Comparison of ENCODE assay signal across 1 cellular context in the genomic region with DNA sequence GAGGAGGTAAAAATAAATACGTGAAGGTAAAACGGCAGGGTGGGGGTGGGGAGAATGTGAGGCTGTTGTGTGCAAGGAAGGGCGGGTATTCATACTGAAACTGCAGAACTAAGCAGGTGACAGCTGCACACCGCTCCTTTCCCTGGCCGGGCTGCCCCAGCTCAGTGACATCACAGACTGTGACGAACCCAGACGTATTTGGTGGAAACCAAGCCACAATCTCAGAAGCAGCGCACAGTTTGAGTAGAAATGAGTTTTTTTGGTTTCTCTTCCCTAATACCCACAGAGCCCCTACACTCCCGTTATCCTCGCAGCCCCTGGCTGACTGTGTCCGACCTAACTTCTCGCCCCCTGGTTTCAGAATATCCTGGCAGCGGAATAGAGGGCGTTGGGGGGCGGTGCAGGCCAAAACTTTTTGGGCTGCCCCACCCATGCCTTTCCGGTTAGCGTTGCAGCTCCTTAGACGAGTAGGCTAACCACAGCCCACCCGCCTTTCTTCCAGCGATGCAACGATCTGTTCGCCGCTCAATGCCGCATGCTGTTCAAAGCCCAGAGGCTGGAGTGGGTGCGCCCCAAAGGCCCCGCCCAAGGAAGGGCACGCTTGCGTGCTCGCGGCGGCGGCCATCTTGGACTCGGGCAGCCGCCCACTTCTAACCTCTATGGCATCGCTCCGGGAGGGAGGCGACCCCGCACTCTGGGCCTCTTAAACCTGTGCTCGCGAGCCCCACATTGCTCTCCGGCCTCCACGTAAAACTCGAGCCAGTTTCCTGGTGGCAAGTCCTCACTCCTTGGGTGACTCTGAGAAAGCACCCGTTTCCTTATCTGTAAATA.
A peak's percentile ranks its signal among the peaks of the same experiment; 100 is the strongest.
TF ChIP-seq lines count a peak whose summit lies in the region.

No MANE protein-coding gene starts in this region.

TF ChIP-seq in GM12878, 131 proteins besides CTCF, POLR2A, EP300 and RAD21 (continued from another document):
- TF ChIP-seq IKZF1 (conservative IDR thresholded peaks at IDR 0.05): peak; percentile 92
- TF ChIP-seq, protein P1, sequence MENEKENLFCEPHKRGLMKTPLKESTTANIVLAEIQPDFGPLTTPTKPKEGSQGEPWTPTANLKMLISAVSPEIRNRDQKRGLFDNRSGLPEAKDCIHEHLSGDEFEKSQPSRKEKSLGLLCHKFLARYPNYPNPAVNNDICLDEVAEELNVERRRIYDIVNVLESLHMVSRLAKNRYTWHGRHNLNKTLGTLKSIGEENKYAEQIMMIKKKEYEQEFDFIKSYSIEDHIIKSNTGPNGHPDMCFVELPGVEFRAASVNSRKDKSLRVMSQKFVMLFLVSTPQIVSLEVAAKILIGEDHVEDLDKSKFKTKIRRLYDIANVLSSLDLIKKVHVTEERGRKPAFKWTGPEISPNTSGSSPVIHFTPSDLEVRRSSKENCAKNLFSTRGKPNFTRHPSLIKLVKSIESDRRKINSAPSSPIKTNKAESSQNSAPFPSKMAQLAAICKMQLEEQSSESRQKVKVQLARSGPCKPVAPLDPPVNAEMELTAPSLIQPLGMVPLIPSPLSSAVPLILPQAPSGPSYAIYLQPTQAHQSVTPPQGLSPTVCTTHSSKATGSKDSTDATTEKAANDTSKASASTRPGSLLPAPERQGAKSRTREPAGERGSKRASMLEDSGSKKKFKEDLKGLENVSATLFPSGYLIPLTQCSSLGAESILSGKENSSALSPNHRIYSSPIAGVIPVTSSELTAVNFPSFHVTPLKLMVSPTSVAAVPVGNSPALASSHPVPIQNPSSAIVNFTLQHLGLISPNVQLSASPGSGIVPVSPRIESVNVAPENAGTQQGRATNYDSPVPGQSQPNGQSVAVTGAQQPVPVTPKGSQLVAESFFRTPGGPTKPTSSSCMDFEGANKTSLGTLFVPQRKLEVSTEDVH (IDR thresholded peaks at IDR 0.05; ENCODE audit: low read depth, partially characterized antibody): no peak
- TF ChIP-seq, protein P2, sequence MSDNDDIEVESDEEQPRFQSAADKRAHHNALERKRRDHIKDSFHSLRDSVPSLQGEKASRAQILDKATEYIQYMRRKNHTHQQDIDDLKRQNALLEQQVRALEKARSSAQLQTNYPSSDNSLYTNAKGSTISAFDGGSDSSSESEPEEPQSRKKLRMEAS (IDR thresholded peaks at IDR 0.05; ENCODE audit: low read depth, low read length): no peak
- TF ChIP-seq HDAC2 (IDR thresholded peaks at IDR 0.05): no peak
- TF ChIP-seq CBFB (IDR thresholded peaks at IDR 0.05; ENCODE audit: low read depth): peak; percentile 83
- peak; percentile 84 for TF ChIP-seq BCL11A (IDR thresholded peaks at IDR 0.05; ENCODE audit: low read depth, low read length)
- peak; percentile 73 for TF ChIP-seq GABPA (IDR thresholded peaks at IDR 0.05; ENCODE audit: low read depth)
- TF ChIP-seq BHLHE40 (IDR thresholded peaks at IDR 0.05; ENCODE audit: borderline replicate concordance in 1 of 2, low read depth in 2 of 2, low read length in 1 of 2): peak; percentile 91 to 92
- TF ChIP-seq KDM1A (IDR thresholded peaks at IDR 0.05; ENCODE audit: borderline replicate concordance): no peak
- TF ChIP-seq FOS (IDR thresholded peaks at IDR 0.05; ENCODE audit: borderline replicate concordance, extremely low read depth, insufficient read length): no peak
- TF ChIP-seq, protein P3, sequence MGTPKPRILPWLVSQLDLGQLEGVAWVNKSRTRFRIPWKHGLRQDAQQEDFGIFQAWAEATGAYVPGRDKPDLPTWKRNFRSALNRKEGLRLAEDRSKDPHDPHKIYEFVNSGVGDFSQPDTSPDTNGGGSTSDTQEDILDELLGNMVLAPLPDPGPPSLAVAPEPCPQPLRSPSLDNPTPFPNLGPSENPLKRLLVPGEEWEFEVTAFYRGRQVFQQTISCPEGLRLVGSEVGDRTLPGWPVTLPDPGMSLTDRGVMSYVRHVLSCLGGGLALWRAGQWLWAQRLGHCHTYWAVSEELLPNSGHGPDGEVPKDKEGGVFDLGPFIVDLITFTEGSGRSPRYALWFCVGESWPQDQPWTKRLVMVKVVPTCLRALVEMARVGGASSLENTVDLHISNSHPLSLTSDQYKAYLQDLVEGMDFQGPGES (IDR thresholded peaks at IDR 0.05): no peak
- TF ChIP-seq POLR2AphosphoS2 (IDR thresholded peaks at IDR 0.05; ENCODE audit: low read depth, low read length): peak; percentile 89
- TF ChIP-seq, protein P4, sequence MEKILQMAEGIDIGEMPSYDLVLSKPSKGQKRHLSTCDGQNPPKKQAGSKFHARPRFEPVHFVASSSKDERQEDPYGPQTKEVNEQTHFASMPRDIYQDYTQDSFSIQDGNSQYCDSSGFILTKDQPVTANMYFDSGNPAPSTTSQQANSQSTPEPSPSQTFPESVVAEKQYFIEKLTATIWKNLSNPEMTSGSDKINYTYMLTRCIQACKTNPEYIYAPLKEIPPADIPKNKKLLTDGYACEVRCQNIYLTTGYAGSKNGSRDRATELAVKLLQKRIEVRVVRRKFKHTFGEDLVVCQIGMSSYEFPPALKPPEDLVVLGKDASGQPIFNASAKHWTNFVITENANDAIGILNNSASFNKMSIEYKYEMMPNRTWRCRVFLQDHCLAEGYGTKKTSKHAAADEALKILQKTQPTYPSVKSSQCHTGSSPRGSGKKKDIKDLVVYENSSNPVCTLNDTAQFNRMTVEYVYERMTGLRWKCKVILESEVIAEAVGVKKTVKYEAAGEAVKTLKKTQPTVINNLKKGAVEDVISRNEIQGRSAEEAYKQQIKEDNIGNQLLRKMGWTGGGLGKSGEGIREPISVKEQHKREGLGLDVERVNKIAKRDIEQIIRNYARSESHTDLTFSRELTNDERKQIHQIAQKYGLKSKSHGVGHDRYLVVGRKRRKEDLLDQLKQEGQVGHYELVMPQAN (conservative IDR thresholded peaks at IDR 0.05): peak; percentile 86
- TF ChIP-seq, protein P5, sequence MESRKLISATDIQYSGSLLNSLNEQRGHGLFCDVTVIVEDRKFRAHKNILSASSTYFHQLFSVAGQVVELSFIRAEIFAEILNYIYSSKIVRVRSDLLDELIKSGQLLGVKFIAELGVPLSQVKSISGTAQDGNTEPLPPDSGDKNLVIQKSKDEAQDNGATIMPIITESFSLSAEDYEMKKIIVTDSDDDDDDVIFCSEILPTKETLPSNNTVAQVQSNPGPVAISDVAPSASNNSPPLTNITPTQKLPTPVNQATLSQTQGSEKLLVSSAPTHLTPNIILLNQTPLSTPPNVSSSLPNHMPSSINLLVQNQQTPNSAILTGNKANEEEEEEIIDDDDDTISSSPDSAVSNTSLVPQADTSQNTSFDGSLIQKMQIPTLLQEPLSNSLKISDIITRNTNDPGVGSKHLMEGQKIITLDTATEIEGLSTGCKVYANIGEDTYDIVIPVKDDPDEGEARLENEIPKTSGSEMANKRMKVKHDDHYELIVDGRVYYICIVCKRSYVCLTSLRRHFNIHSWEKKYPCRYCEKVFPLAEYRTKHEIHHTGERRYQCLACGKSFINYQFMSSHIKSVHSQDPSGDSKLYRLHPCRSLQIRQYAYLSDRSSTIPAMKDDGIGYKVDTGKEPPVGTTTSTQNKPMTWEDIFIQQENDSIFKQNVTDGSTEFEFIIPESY (IDR thresholded peaks at IDR 0.05): no peak
- peak; percentile 94 for TF ChIP-seq PAX5 (IDR thresholded peaks at IDR 0.05; ENCODE audit: borderline replicate concordance, low read depth, low read length)
- peak; percentile 82 for TF ChIP-seq SP1 (IDR thresholded peaks at IDR 0.05; ENCODE audit: low read depth, low read length)
- peak; percentile 99 for TF ChIP-seq CREB1 (IDR thresholded peaks at IDR 0.05; ENCODE audit: low read depth)
- peak; percentile 55; the same call in 1 of the 2 replicates for TF ChIP-seq ZNF207 (IDR thresholded peaks at IDR 0.05; ENCODE audit: borderline replicate concordance)
- TF ChIP-seq, protein P6, sequence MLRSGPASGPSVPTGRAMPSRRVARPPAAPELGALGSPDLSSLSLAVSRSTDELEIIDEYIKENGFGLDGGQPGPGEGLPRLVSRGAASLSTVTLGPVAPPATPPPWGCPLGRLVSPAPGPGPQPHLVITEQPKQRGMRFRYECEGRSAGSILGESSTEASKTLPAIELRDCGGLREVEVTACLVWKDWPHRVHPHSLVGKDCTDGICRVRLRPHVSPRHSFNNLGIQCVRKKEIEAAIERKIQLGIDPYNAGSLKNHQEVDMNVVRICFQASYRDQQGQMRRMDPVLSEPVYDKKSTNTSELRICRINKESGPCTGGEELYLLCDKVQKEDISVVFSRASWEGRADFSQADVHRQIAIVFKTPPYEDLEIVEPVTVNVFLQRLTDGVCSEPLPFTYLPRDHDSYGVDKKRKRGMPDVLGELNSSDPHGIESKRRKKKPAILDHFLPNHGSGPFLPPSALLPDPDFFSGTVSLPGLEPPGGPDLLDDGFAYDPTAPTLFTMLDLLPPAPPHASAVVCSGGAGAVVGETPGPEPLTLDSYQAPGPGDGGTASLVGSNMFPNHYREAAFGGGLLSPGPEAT (IDR thresholded peaks at IDR 0.05; ENCODE audit: low read depth): peak; percentile 90
- TF ChIP-seq SIX5 (IDR thresholded peaks at IDR 0.05; ENCODE audit: low read depth, low read length, severe bottlenecking): peak; percentile 57
- TF ChIP-seq POU2F2 (IDR thresholded peaks at IDR 0.05; ENCODE audit: borderline replicate concordance, low read depth, low read length): peak; percentile 35; the same call in 2 of the 3 replicates
- TF ChIP-seq ASH2L (IDR thresholded peaks at IDR 0.05; ENCODE audit: borderline replicate concordance, low read depth): peak; percentile 52; the same call in 1 of the 2 replicates
- TF ChIP-seq TBL1XR1 (IDR thresholded peaks at IDR 0.05; ENCODE audit: low read depth, low read length): peak; percentile 94
